Comparison of ENCODE assay signal across 8 cellular contexts in the genomic region with DNA sequence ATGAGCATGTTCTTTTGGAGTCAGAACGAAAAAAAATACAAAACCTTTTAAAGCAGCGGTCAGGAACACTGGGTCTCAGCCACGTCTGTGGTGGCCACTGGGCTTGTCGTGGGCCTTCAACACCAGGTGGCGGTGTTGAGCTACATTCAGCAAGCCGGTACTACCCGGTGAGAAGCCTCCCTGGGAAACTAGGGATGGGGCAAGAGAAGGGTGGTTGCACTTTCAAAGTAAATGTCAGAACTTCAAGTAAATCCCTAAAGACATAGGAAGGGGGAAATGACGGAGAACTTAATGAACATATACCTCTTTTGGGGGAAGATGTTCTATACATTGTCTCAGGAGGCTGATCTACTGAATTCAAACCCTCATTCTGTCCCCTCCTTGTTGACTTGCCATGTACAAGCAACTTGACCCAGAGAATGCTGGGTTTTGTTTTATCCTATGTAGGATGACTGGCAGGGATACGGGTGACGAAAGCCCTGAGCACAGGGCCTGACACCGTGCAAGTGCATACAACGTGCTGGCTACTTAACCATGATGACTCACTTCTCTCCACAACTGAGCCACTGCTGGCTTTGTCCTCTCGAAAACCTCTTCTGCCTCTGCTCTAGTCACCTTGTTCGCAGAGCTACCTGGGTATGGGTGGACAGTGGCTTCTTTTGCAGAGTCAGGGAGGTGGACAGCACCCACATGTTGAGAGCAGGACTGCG. TPM values are rescaled to one million over a fixed set of nuclear protein-coding genes. Genes with fewer than 3 reads are reported as not detected.
A peak's percentile ranks its signal among the peaks of the same experiment; 100 is the strongest.
DNase-seq lines count a peak whose midpoint lies in the region; ATAC-seq and TF ChIP-seq lines count a peak whose summit lies in the region.

No MANE protein-coding gene starts in this region.

- no peak for TF ChIP-seq POLR2A in upper lobe of left lung (IDR thresholded peaks at IDR 0.05)

- no peak overlapping the region for H3K4me3 Mint-ChIP-seq in activated naive CD4-positive, alpha-beta T cell treated with anti-CD3 and anti-CD28 coated beads for 36 hours
- no peak overlapping the region for H3K4me3 Mint-ChIP-seq in glutamatergic neuron (ENCODE audit: unreplicated experiment)

- peaks cover 9 to 17% of the 10 kb centered on the region in 2 experiments for H3K4me1 ChIP-seq in trophoblast cell (ENCODE audit: control insufficient read depth in 1 of 2, insufficient read depth in 2 of 2, low read length in 2 of 2)
- H3K4me1 ChIP-seq in upper lobe of left lung, result peaks cover 0 to 8% (median 3%) of the 10 kb centered on the region in 4 donors

- no peak overlapping the region for H3K27ac Mint-ChIP-seq in activated naive CD4-positive, alpha-beta T cell treated with anti-CD3 and anti-CD28 coated beads for 36 hours
- no peak overlapping the region for H3K27ac Mint-ChIP-seq in glutamatergic neuron (ENCODE audit: unreplicated experiment)

- no peak overlapping the region for H3K18ac ChIP-seq in trophoblast cell (ENCODE audit: low read length)

- H2BK5ac ChIP-seq in trophoblast cell (ENCODE audit: low read depth, low read length, poor library complexity), result no peak overlapping the region

- H3K36me3 Mint-ChIP-seq in activated naive CD4-positive, alpha-beta T cell treated with anti-CD3 and anti-CD28 coated beads for 36 hours (ENCODE audit: low read depth), result no peaks in the 10 kb centered on the region
- H3K36me3 Mint-ChIP-seq in glutamatergic neuron (ENCODE audit: unreplicated experiment), result no peaks in the 10 kb centered on the region

- no peaks in the 10 kb centered on the region for H3K79me2 ChIP-seq in trophoblast cell (ENCODE audit: control insufficient read depth, insufficient read depth, low read length, poor library complexity)

- H3K27ac ChIP-seq in SK-N-MC, result no peak overlapping the region
- no peak overlapping the region for H3K27ac ChIP-seq in trophoblast cell (ENCODE audit: low read depth, low read length)
- no peak overlapping the region for H3K27ac ChIP-seq in upper lobe of left lung

- no peaks in the 10 kb centered on the region for H3K9me3 Mint-ChIP-seq in activated naive CD4-positive, alpha-beta T cell treated with anti-CD3 and anti-CD28 coated beads for 36 hours
- H3K9me3 Mint-ChIP-seq in glutamatergic neuron (ENCODE audit: unreplicated experiment), result peaks cover 8% of the 10 kb centered on the region

- no peak overlapping the region for H4K12ac ChIP-seq in trophoblast cell (ENCODE audit: low read depth, low read length)

- peak; percentile 85 for DNase-seq in D341Med (ENCODE audit: low spot score)
- DNase-seq in LoVo (ENCODE audit: low spot score), result peak; percentile 66
- peak; percentile 6 for DNase-seq in SK-N-MC (ENCODE audit: low read depth, low spot score)
- peak; percentile 83 for DNase-seq in activated naive CD4-positive, alpha-beta T cell treated with anti-CD3 and anti-CD28 coated beads for 36 hours
- peak; percentile 86 for DNase-seq in glutamatergic neuron
- DNase-seq in trophoblast cell, result peak; percentile 85 to 94
- peak in 1 of 2 donors; percentile 86 for DNase-seq in upper lobe of left lung

- peaks cover 10% of the 10 kb centered on the region for H3K27me3 Mint-ChIP-seq in activated naive CD4-positive, alpha-beta T cell treated with anti-CD3 and anti-CD28 coated beads for 36 hours (ENCODE audit: low read depth)
- peaks cover 2% of the 10 kb centered on the region for H3K27me3 Mint-ChIP-seq in glutamatergic neuron (ENCODE audit: unreplicated experiment)

- CTCF ChIA-PET in activated naive CD4-positive, alpha-beta T cell treated with anti-CD3 and anti-CD28 coated beads for 36 hours (lab: Charles Lee), result interaction anchor here (0.5 to 2.0 kb wide), 12 partner anchors 9 to 685 kb away, joined by 3 to 12 read pairs (median 3); no protein-coding TSS in a partner anchor

- peak overlapping the region; percentile 17 for H3K4ac ChIP-seq in trophoblast cell (ENCODE audit: low read depth, low read length)

- H3K36me3 ChIP-seq in SK-N-MC (ENCODE audit: insufficient read depth, low read length), result no peaks in the 10 kb centered on the region
- no peaks in the 10 kb centered on the region for H3K36me3 ChIP-seq in trophoblast cell (ENCODE audit: control insufficient read depth in 1 of 2, insufficient read depth in 2 of 2, low read length in 2 of 2)
- H3K36me3 ChIP-seq in upper lobe of left lung, result no peaks in the 10 kb centered on the region

- H3K9me3 ChIP-seq in SK-N-MC (ENCODE audit: low read depth, low read length), result no peaks in the 10 kb centered on the region
- no peaks in the 10 kb centered on the region for H3K9me3 ChIP-seq in trophoblast cell (ENCODE audit: insufficient read depth, low read depth, low read length)
- no peaks in the 10 kb centered on the region for H3K9me3 ChIP-seq in upper lobe of left lung

- H3K9ac ChIP-seq in SK-N-MC (ENCODE audit: insufficient read length) (no peak overlapping the region), trophoblast cell (ENCODE audit: low read length) (no peak overlapping the region)

- ATAC-seq in GM21529 (IDR thresholded peaks at IDR 0.05; ENCODE audit: unreplicated experiment), result peak; percentile 66
- peak; percentile 90 to 95 for ATAC-seq in upper lobe of left lung (ENCODE audit: low FRiP score in 2 of 2)

- peaks cover 4% of the 10 kb centered on the region for H3K4me1 Mint-ChIP-seq in activated naive CD4-positive, alpha-beta T cell treated with anti-CD3 and anti-CD28 coated beads for 36 hours (ENCODE audit: low read depth)
- no peaks in the 10 kb centered on the region for H3K4me1 Mint-ChIP-seq in glutamatergic neuron (ENCODE audit: low read depth, unreplicated experiment)

- H2AK5ac ChIP-seq in trophoblast cell (ENCODE audit: low read length), result peak overlapping the region; percentile 90

- peaks cover 6% of the 10 kb centered on the region for H3K79me1 ChIP-seq in trophoblast cell (ENCODE audit: low read length)

- no CpG with 5 or more reads among the region's 15 CpGs for WGBS in trophoblast cell (ENCODE audit: extremely low coverage, insufficient coverage, insufficient read length)
- WGBS in upper lobe of left lung, 2 donors, result 13 to 28% methylated on average over 9 to 15 of the region's 15 CpGs

- TF ChIP-seq CTCF in glutamatergic neuron (IDR thresholded peaks at IDR 0.05; ENCODE audit: partially characterized antibody, unreplicated experiment) (peak; percentile 81), upper lobe of left lung (IDR thresholded peaks at IDR 0.05) (peak; percentile 49 to 84 (median 72))

- no peak overlapping the region for H4K8ac ChIP-seq in trophoblast cell (ENCODE audit: low read depth, low read length)

- H3K4me3 ChIP-seq in SK-N-MC (no peak overlapping the region), trophoblast cell (ENCODE audit: low read depth, low read length) (no peak overlapping the region), upper lobe of left lung (no peak overlapping the region)

- no peaks in the 10 kb centered on the region for H3K27me3 ChIP-seq in trophoblast cell (ENCODE audit: insufficient read depth, low read length)
- no peaks in the 10 kb centered on the region for H3K27me3 ChIP-seq in upper lobe of left lung

- peak overlapping the region; percentile 42 for H4K91ac ChIP-seq in trophoblast cell (ENCODE audit: low read depth, low read length)

- H2BK12ac ChIP-seq in trophoblast cell (ENCODE audit: low read length), result peak overlapping the region; percentile 92

- TF ChIP-seq EP300 in upper lobe of left lung (IDR thresholded peaks at IDR 0.05), result no peak

- intact Hi-C loops in activated naive CD4-positive, alpha-beta T cell treated with anti-CD3 and anti-CD28 coated beads for 36 hours (cut with micrococcal nuclease), result loop anchor here (1.0 to 5.0 kb wide), 4 partner anchors 36 to 676 kb away; a partner anchor contains a TSS

- peak overlapping the region; percentile 40 for H2BK120ac ChIP-seq in trophoblast cell (ENCODE audit: insufficient read depth, low read length, poor library complexity)

- H3K14ac ChIP-seq in trophoblast cell (ENCODE audit: low read length), result no peak overlapping the region

- no peak overlapping the region for H3K4me2 ChIP-seq in trophoblast cell (ENCODE audit: low read length)

- H3K23ac ChIP-seq in trophoblast cell (ENCODE audit: low read length), result no peak overlapping the region

- H2AFZ ChIP-seq in trophoblast cell (ENCODE audit: insufficient read depth, low read length, poor library complexity), result peak overlapping the region; percentile 8

RNA-seq across cellular contexts. Expression of a gene that starts 49.0 kb away (rescaled TPM):
- under 1 TPM; 0.57 to 0.59 TPM for total RNA-seq in activated naive CD4-positive, alpha-beta T cell treated with anti-CD3 and anti-CD28 coated beads for 36 hours
- 5.8 TPM for total RNA-seq in glutamatergic neuron (ENCODE audit: unreplicated experiment)
- polyA plus RNA-seq in trophoblast cell (2013), result 372 and 404 TPM in 2 replicates
- total RNA-seq in upper lobe of left lung, result 10 to 100 TPM in 3 of 6 donors, 1 to 10 TPM in 3; 2.8 to 14.3 (median 8.8) TPM
